8 cellular contexts compared by ENCODE assay signal in the genomic region with DNA sequence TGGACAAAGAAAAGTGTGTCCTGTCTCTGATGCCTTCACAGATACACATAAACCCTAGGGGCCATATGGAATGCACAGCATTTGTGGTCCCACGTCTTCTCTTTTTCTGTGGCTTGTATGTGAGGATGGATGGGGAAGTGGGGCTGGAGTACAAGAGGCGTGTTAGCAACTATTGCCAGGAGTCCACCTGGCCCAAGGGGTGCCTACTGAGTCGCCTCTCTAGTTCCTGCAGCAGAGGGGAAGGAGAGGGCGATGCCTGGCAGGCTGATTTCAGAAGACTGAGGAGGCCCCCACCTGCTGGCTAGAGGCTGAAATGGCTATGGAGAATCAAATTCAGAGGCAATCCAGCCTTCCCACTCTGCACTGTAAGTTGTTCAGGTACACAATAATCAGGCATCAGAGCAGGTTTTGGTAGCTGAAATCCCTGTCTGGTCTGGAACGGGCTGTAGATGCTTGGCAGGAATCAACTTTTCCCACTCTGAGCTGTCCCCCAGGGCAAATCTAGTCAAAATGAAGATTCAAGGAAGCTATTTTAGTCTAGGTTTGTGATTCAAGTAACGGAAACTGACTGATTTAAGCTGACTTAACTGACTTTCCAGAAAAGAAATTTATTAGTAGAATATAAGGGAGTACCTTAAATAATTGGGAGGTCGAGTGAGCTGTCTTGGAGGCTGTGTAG. TPM values are rescaled to one million over a fixed set of nuclear protein-coding genes. Genes with fewer than 3 reads are reported as not detected.
DNase-seq lines count a peak whose midpoint lies in the region; ATAC-seq and TF ChIP-seq lines count a peak whose summit lies in the region.

No MANE protein-coding gene starts in this region.

- H4K8ac ChIP-seq in neuronal stem cell (ENCODE audit: low read depth, low read length) = no peak overlapping the region

- intact Hi-C loops in esophagus squamous epithelium (cut with DNase I) = no loop called here

- WGBS in esophagus squamous epithelium, 2 donors = 34 to 53% methylated on average over 5 to 6 of the region's 7 CpGs
- no CpG with 5 or more reads among the region's 7 CpGs for WGBS in neuronal stem cell (ENCODE audit: extremely low coverage in 2 of 2, insufficient read length in 2 of 2, insufficient replicate concordance in 1 of 2), 2 donors
- WGBS in tibial nerve, 2 donors = 28 to 39% methylated on average over 7 of the region's 7 CpGs

- peak; percentile 18 for DNase-seq in DMS79 treated with DMSO at 0.1 percent for 48 hours (lab: John Stamatoyannopoulos, UW)
- DNase-seq in activated T-cell treated with anti-CD3 and anti-CD28 coated beads for 1 hour (ENCODE audit: low read depth) = peak; percentile 66
- DNase-seq in esophagus squamous epithelium (lab: John Stamatoyannopoulos, UW) = no peak
- no peak for DNase-seq in neuronal stem cell (ENCODE audit: low spot score)
- DNase-seq in tibial nerve (ENCODE audit: low spot score in 2 of 2) = peak in 1 of 2 donors; percentile 31

- TF ChIP-seq CTCF in OCI-LY1 (IDR thresholded peaks at IDR 0.05; ENCODE audit: low read length) = peak; percentile 75
- TF ChIP-seq CTCF in esophagus squamous epithelium (IDR thresholded peaks at IDR 0.05) = peak; percentile 26 to 61 (median 46)
- TF ChIP-seq CTCF in tibial nerve (IDR thresholded peaks at IDR 0.05) = peak; percentile 32 to 52 (median 36)

- H2AK5ac ChIP-seq in neuronal stem cell (ENCODE audit: low read depth, low read length) = no peak overlapping the region

- H3K36me3 ChIP-seq in OCI-LY1 (ENCODE audit: insufficient read depth, low read length) = peaks cover 6% of the 10 kb centered on the region; the same call in 1 of the 2 replicates
- peaks cover 0 to 27% (median 6%) of the 10 kb centered on the region in 3 donors for H3K36me3 ChIP-seq in esophagus squamous epithelium
- H3K36me3 ChIP-seq in neuronal stem cell (replicated peaks in 1 of 2; ENCODE audit: control insufficient read depth in 2 of 2, insufficient read depth in 2 of 2, low read length in 2 of 2) = no peaks in the 10 kb centered on the region
- H3K36me3 ChIP-seq in tibial nerve = no peaks in the 10 kb centered on the region

- H3K4me1 ChIP-seq in OCI-LY1 (ENCODE audit: insufficient read depth, low read length, severe bottlenecking) = peaks cover 16% of the 10 kb centered on the region
- peaks cover 0 to 16% (median 0%) of the 10 kb centered on the region in 3 donors for H3K4me1 ChIP-seq in esophagus squamous epithelium
- no peaks in the 10 kb centered on the region for H3K4me1 ChIP-seq in neuronal stem cell (ENCODE audit: control insufficient read depth in 2 of 2, insufficient read depth in 1 of 2, low read depth in 1 of 2, low read length in 2 of 2)
- H3K4me1 ChIP-seq in tibial nerve = no peaks in the 10 kb centered on the region

- H3K9ac ChIP-seq in OCI-LY1 (ENCODE audit: low read length) (no peak overlapping the region), neuronal stem cell (ENCODE audit: low read depth, low read length, poor library complexity) (no peak overlapping the region)

- H2AFZ ChIP-seq in OCI-LY1 (ENCODE audit: low read length) = no peak overlapping the region
- H2AFZ ChIP-seq in neuronal stem cell (ENCODE audit: low read length) = peak overlapping the region; percentile 69

- H3K4ac ChIP-seq in neuronal stem cell (ENCODE audit: low read length) = no peak overlapping the region

- H3K79me2 ChIP-seq in OCI-LY1 (ENCODE audit: insufficient read depth, low read length) = no peaks in the 10 kb centered on the region

- H4K20me1 ChIP-seq in OCI-LY1 (ENCODE audit: insufficient read depth, low read length) = no peaks in the 10 kb centered on the region

- H3K23ac ChIP-seq in neuronal stem cell (ENCODE audit: low read depth, low read length, poor library complexity) = no peak overlapping the region

- TF ChIP-seq EP300 in tibial nerve (IDR thresholded peaks at IDR 0.05) = no peak

- no peak overlapping the region for H2BK12ac ChIP-seq in neuronal stem cell (ENCODE audit: low read length)

- no peak overlapping the region for H3K4me2 ChIP-seq in OCI-LY1 (ENCODE audit: low read length)
- H3K4me2 ChIP-seq in neuronal stem cell (ENCODE audit: insufficient read depth, low read length, poor library complexity, severe bottlenecking) = no peak overlapping the region

- no peak overlapping the region for H3K14ac ChIP-seq in neuronal stem cell (ENCODE audit: low read length)

- H3K27ac ChIP-seq in OCI-LY1 (ENCODE audit: low read depth, low read length, poor library complexity, severe bottlenecking) (no peak overlapping the region), esophagus squamous epithelium (no peak overlapping the region), neuronal stem cell (replicated peaks; ENCODE audit: low read length) (no peak overlapping the region), tibial nerve (no peak overlapping the region)

- H3K27me3 ChIP-seq in OCI-LY1 (ENCODE audit: insufficient read depth, low read length) (no peaks in the 10 kb centered on the region), esophagus squamous epithelium (no peaks in the 10 kb centered on the region), neuronal stem cell (ENCODE audit: control insufficient read depth in 3 of 3, insufficient read depth in 3 of 3, low read depth in 1 of 3, low read length in 3 of 3) (no peaks in the 10 kb centered on the region), tibial nerve (no peaks in the 10 kb centered on the region)

- ATAC-seq in HG03139 (IDR thresholded peaks at IDR 0.05; ENCODE audit: unreplicated experiment) (peak; percentile 50), GM21515 (IDR thresholded peaks at IDR 0.05; ENCODE audit: unreplicated experiment) (no peak)

- H2BK15ac ChIP-seq in neuronal stem cell (ENCODE audit: low read length) = no peak overlapping the region

- no peak overlapping the region for H4K91ac ChIP-seq in neuronal stem cell (ENCODE audit: low read depth, low read length, poor library complexity)

- no peak overlapping the region for H2BK5ac ChIP-seq in neuronal stem cell (ENCODE audit: low read length)

- no peak overlapping the region for H3K18ac ChIP-seq in neuronal stem cell (ENCODE audit: low read length)

- H2BK120ac ChIP-seq in neuronal stem cell (ENCODE audit: low read depth, low read length) = no peak overlapping the region

- TF ChIP-seq POLR2A in esophagus squamous epithelium (IDR thresholded peaks at IDR 0.05) = no peak
- TF ChIP-seq POLR2A in tibial nerve (IDR thresholded peaks at IDR 0.05) = no peak

- no peaks in the 10 kb centered on the region for H3F3A ChIP-seq in OCI-LY1 (ENCODE audit: insufficient read depth, low read length)

- H3K79me1 ChIP-seq in neuronal stem cell (ENCODE audit: low read depth, low read length) = no peaks in the 10 kb centered on the region

- no peaks in the 10 kb centered on the region for H3K9me2 ChIP-seq in OCI-LY1 (ENCODE audit: low read depth, low read length)

- H3K9me3 ChIP-seq in OCI-LY1 (ENCODE audit: low read length) (no peaks in the 10 kb centered on the region), esophagus squamous epithelium (no peaks in the 10 kb centered on the region), neuronal stem cell (replicated peaks in 1 of 2; ENCODE audit: control insufficient read depth in 2 of 2, insufficient read depth in 1 of 2, low read depth in 1 of 2, low read length in 2 of 2) (peaks cover 0 to 12% of the 10 kb centered on the region in 2 donors), tibial nerve (no peaks in the 10 kb centered on the region)

- H3K4me3 ChIP-seq in OCI-LY1 (ENCODE audit: low read depth, low read length, poor library complexity, severe bottlenecking) = no peak overlapping the region
- no peak overlapping the region for H3K4me3 ChIP-seq in esophagus squamous epithelium
- H3K4me3 ChIP-seq in neuronal stem cell (ENCODE audit: low read length in 2 of 2) = no peak overlapping the region
- no peak overlapping the region for H3K4me3 ChIP-seq in tibial nerve

RNA-seq across cellular contexts. Expression of a gene that starts 14.9 kb away (rescaled TPM):
- total RNA-seq in esophagus squamous epithelium (10 to 100 TPM; 17.0 to 42.8 (median 28.2) TPM), tibial nerve (10 to 100 TPM; 10.0 to 15.3 (median 13.0) TPM)
- polyA plus RNA-seq in neuronal stem cell (2013, experiment 1 of 2) = 14.9 TPM
- 15.0 TPM for polyA plus RNA-seq in neuronal stem cell (2013, experiment 2 of 2)

RNA-seq across cellular contexts. Expression of a gene that starts 29.9 kb away (rescaled TPM):
- 10 to 100 TPM; 20.5 to 38.0 (median 25.2) TPM for total RNA-seq in esophagus squamous epithelium
- 0.50 TPM for polyA plus RNA-seq in neuronal stem cell (2013, experiment 1 of 2)
- 0.62 TPM for polyA plus RNA-seq in neuronal stem cell (2013, experiment 2 of 2)
- 10 to 100 TPM in 1 of 4 donors, 1 to 10 TPM in 3; 3.3 to 21.9 (median 7.4) TPM for total RNA-seq in tibial nerve

Comparison
In these comparisons a context has a peak if more than half of its experiments do, and no peak if none do; other contexts are left out.
1. DNase-seq: peak in DMS79 treated with DMSO at 0.1 percent for 48 hours (single experiment) and activated T-cell treated with anti-CD3 and anti-CD28 coated beads for 1 hour (single experiment); none in esophagus squamous epithelium (single experiment) and neuronal stem cell (single experiment).
2. Peak in every context shown above with its lines, with median percentiles within 50 percentile points of each other: CTCF ChIP-seq.